19 cellular contexts compared by ENCODE assay signal in the genomic region with DNA sequence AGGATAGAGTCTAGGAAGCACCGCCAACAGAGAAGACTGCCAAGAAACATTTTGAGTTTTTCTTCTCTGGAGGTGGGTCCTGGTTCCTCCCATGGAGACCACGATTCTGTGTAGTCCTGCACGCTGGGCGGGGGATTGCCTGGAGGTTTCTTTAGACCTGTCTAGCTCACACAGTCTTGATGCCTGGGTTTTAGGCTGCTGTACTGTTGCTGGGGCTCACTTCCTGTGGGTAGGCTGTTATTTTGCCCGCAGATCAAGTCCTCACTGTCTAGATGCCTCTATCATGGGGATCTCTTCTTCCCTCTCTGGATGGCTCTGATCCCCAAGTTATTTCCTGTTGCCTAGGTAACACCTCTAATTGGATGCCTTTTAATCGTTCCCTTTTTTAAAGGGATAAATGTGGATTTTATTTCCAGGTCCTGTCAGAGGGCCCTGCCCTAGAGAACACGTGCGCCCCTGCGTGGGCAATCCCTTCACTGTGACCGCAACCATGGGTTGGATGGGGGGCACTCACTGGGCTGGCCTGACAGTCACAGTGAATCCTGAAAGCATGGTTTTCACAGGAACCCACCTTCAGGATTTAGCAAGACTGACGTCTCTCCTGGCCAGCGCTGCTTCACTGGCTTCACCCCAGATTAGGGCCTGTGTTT. TPM values are rescaled to one million over a fixed set of nuclear protein-coding genes. Genes with fewer than 3 reads are reported as not detected.
DNase-seq lines count a peak whose midpoint lies in the region; ATAC-seq and TF ChIP-seq lines count a peak whose summit lies in the region.
"Had no signal": no experiment of that assay in that cellular context is flagged by ENCODE, and none has a peak within 500 bp of the region (broad histone marks: within the 10 kb centered on the region; RNA-seq: fewer than 3 reads in every experiment).

No MANE protein-coding gene starts in this region.

- H3K27me3 ChIP-seq in CD4-positive, alpha-beta T cell (ENCODE audit: control insufficient read depth, insufficient read depth, low read length): no peaks in the 10 kb centered on the region
- H3K27me3 ChIP-seq in WERI-Rb-1 (ENCODE audit: insufficient read depth, low read depth, severe bottlenecking) (no peaks in the 10 kb centered on the region), mesendoderm (ENCODE audit: insufficient read depth, low read length, poor library complexity) (no peaks in the 10 kb centered on the region)
- H3K27me3 ChIP-seq: MG63 had no signal

- no peak overlapping the region for H3K4ac ChIP-seq in mesendoderm (ENCODE audit: low read depth, low read length)

- no peak overlapping the region for H2BK15ac ChIP-seq in mesendoderm (replicated peaks; ENCODE audit: low read depth)

- no peak overlapping the region for H4K8ac ChIP-seq in mesendoderm (ENCODE audit: low read depth, low read length)

- no peaks in the 10 kb centered on the region for H3K36me3 Mint-ChIP-seq in CD4-positive, alpha-beta T cell (ENCODE audit: low read depth)
- H3K36me3 Mint-ChIP-seq: CD14-positive monocyte had no signal

- intact Hi-C loops in CD4-positive, alpha-beta T cell (cut with DNase I, micrococcal nuclease): loop anchor here in 1 of 2 experiments (5.0 kb wide), 1 partner anchor 249 kb away; no protein-coding TSS in a partner anchor

- H3K4me1 ChIP-seq in mesendoderm (ENCODE audit: control insufficient read depth, low read depth, low read length): peaks cover 15% of the 10 kb centered on the region

- WGBS in mesendoderm (ENCODE audit: extremely low coverage, insufficient coverage, low lambda C conversion rate): no CpG with 5 or more reads among the region's 12 CpGs

- H3K4me3 ChIP-seq in WERI-Rb-1 (ENCODE audit: low read depth, low read length): no peak overlapping the region
- H3K4me3 ChIP-seq in mesendoderm (ENCODE audit: low read length): no peak overlapping the region
- H3K4me3 ChIP-seq: MG63 had no signal

- no peaks in the 10 kb centered on the region for H3K79me2 ChIP-seq in mesendoderm (ENCODE audit: control insufficient read depth, insufficient read depth, low read length)

- no peak overlapping the region for H3K18ac ChIP-seq in mesendoderm (ENCODE audit: low read length)

- POLR2A ChIA-PET in CD4-positive, alpha-beta T cell (lab: Charles Lee): no interaction called here

- no peaks in the 10 kb centered on the region for H3K9me3 ChIP-seq in CD4-positive, alpha-beta T cell (ENCODE audit: control insufficient read depth, low read length)
- no peaks in the 10 kb centered on the region for H3K9me3 ChIP-seq in WERI-Rb-1 (ENCODE audit: severe bottlenecking)
- H3K9me3 ChIP-seq: MG63 had no signal

- no peaks in the 10 kb centered on the region for H3K9me3 Mint-ChIP-seq in CD4-positive, alpha-beta T cell
- H3K9me3 Mint-ChIP-seq: IgD-negative memory B cell had no signal

- no peak overlapping the region for H2BK5ac ChIP-seq in mesendoderm (ENCODE audit: low read length)

- peaks cover 11% of the 10 kb centered on the region for H3K4me1 Mint-ChIP-seq in CD4-positive, alpha-beta T cell (ENCODE audit: low read depth)

- H2AK5ac ChIP-seq in mesendoderm (ENCODE audit: low read length): peak overlapping the region; percentile 44

- ATAC-seq in CD4-positive, alpha-beta T cell (ENCODE audit: poor library complexity): no peak
- ATAC-seq in HG03432 (IDR thresholded peaks at IDR 0.05; ENCODE audit: unreplicated experiment): no peak
- no peak for ATAC-seq in HG03159 (IDR thresholded peaks at IDR 0.05; ENCODE audit: unreplicated experiment)
- ATAC-seq: PC-3 had no signal

- CTCF ChIA-PET in CD4-positive, alpha-beta T cell (lab: Charles Lee): no interaction called here

- H3K27ac Mint-ChIP-seq in CD4-positive, alpha-beta T cell: no peak overlapping the region
- H3K27ac Mint-ChIP-seq: CD14-positive monocyte had no signal

- no peak overlapping the region for H3K27ac ChIP-seq in CD4-positive, alpha-beta T cell (ENCODE audit: low read depth, low read length)
- peak overlapping the region; percentile 89 for H3K27ac ChIP-seq in WERI-Rb-1
- H3K27ac ChIP-seq in mesendoderm (ENCODE audit: low read depth, low read length): no peak overlapping the region
- H3K27ac ChIP-seq: HL-60, RWPE1 had no signal

- H2BK120ac ChIP-seq in mesendoderm (ENCODE audit: low read depth, low read length): no peak overlapping the region

- no peak for DNase-seq in CD4-positive, alpha-beta T cell
- DNase-seq in Kasumi-1 (lab: John Stamatoyannopoulos, UW): peak; percentile 10
- no peak for DNase-seq in WERI-Rb-1
- DNase-seq in mesendoderm: no peak
- no peak for DNase-seq in UCSD-AML1 (lab: John Stamatoyannopoulos, UW; ENCODE audit: unreplicated experiment)
- no peak for DNase-seq in ecto neural progenitor cell (ENCODE audit: low spot score)
- DNase-seq: H7, MG63, NCI-H187, NCI-H345, NCI-H526, PC-3 had no signal

- H3K9ac ChIP-seq in mesendoderm (ENCODE audit: low read length): no peak overlapping the region

- H3K56ac ChIP-seq in mesendoderm (ENCODE audit: low read length): no peak overlapping the region

- H4K5ac ChIP-seq in mesendoderm (ENCODE audit: low read length): no peak overlapping the region

- peak overlapping the region; percentile 74 for H3K4me3 Mint-ChIP-seq in CD4-positive, alpha-beta T cell
- H3K4me3 Mint-ChIP-seq: CD14-positive monocyte had no signal

- no peaks in the 10 kb centered on the region for H3K27me3 Mint-ChIP-seq in CD4-positive, alpha-beta T cell
- H3K27me3 Mint-ChIP-seq: IgD-negative memory B cell had no signal

- H3K4me2 ChIP-seq in mesendoderm (ENCODE audit: low read length): no peak overlapping the region

- peaks cover 56% of the 10 kb centered on the region for H3K36me3 ChIP-seq in WERI-Rb-1
- no peaks in the 10 kb centered on the region for H3K36me3 ChIP-seq in mesendoderm (ENCODE audit: control insufficient read depth, insufficient read depth, low read length)
- H3K36me3 ChIP-seq: MG63 had no signal

- H3K79me1 ChIP-seq in mesendoderm (ENCODE audit: low read length): no peaks in the 10 kb centered on the region

- TF ChIP-seq CTCF in CD4-positive, alpha-beta T cell (IDR thresholded peaks at IDR 0.05): no peak
- no peak for TF ChIP-seq CTCF in WERI-Rb-1 (IDR thresholded peaks at IDR 0.05; ENCODE audit: low read depth, low read length)

- no peak overlapping the region for H3K23ac ChIP-seq in mesendoderm (ENCODE audit: low read length)

RNA-seq across cellular contexts. Expression of gene KCNK12, which starts 52.2 kb away (rescaled TPM):
- under 1 TPM; 0.11 to 0.20 TPM for total RNA-seq in CD4-positive, alpha-beta T cell
- polyA plus RNA-seq in mesendoderm (2013, experiment 1 of 2): 3.8 TPM
- polyA plus RNA-seq in mesendoderm (2013, experiment 2 of 2): 3.7 TPM
- total RNA-seq: A673 had no signal
- polyA plus RNA-seq: CD14-positive monocyte had no signal

Comparison
In these comparisons a context has a peak if more than half of its experiments do, and no peak if none do; other contexts are left out.
1. DNase-seq: peak in Kasumi-1 (2 of 2); none in CD4-positive, alpha-beta T cell (0 of 10), WERI-Rb-1 (single experiment), mesendoderm (single experiment), UCSD-AML1 (single experiment) and ecto neural progenitor cell (single experiment).